In genomic region chr11:128726464-128727139, GRCh38 we compare ENCODE assay signal across 8 cellular contexts. TPM values are rescaled to one million over a fixed set of nuclear protein-coding genes. Genes with fewer than 3 reads are reported as not detected.
DNase-seq lines count a peak whose midpoint lies in the region; ATAC-seq and TF ChIP-seq lines count a peak whose summit lies in the region.

No MANE protein-coding gene starts in this region.

- intact Hi-C loops in CD8-positive, alpha-beta T cell (cut with DNase I, micrococcal nuclease), result loop anchor here (2.0 to 10.0 kb wide), 2 partner anchors 32 to 202 kb away; partner anchors contain the start of gene FLI1 (in 1 of the 2)
- intact Hi-C loops in activated T-helper 2 cell treated with anti-CD3 and anti-CD28 coated beads, Interferon-gamma antibody, Interleukin-2, Interleukin-4, amounts not matched to agents 10 μg/mL and 5 μg/mL and 100 μg/mL, durations not matched to agents 14 hours and 24 hours and 36 hours (cut with micrococcal nuclease), result no loop called here
- intact Hi-C loops in gastrocnemius medialis (cut with DNase I; ENCODE audit: low total_unique reads), result no loop called here

- no peaks in the 10 kb centered on the region for H3K27me3 ChIP-seq in CD8-positive, alpha-beta T cell (ENCODE audit: insufficient read depth, low read length)
- no peaks in the 10 kb centered on the region for H3K27me3 ChIP-seq in gastrocnemius medialis
- no peaks in the 10 kb centered on the region for H3K27me3 ChIP-seq in MG63

- POLR2A ChIA-PET in CD8-positive, alpha-beta T cell (lab: Charles Lee), result interaction anchor here (1.0 to 4.9 kb wide), 9 partner anchors 7 to 208 kb away, joined by 3 to 50 read pairs (median 3); partner anchors contain the start of gene FLI1

- no peaks in the 10 kb centered on the region for H3K36me3 ChIP-seq in CD8-positive, alpha-beta T cell (ENCODE audit: insufficient read depth, low read length)
- H3K36me3 ChIP-seq in gastrocnemius medialis, result no peaks in the 10 kb centered on the region
- H3K36me3 ChIP-seq in MG63, result no peaks in the 10 kb centered on the region

- no peaks in the 10 kb centered on the region for H3K27me3 Mint-ChIP-seq in CD8-positive, alpha-beta T cell (ENCODE audit: low read depth)
- H3K27me3 Mint-ChIP-seq in IgD-negative memory B cell (no peaks in the 10 kb centered on the region), glutamatergic neuron (ENCODE audit: unreplicated experiment) (peaks cover 6% of the 10 kb centered on the region)
- H3K27me3 Mint-ChIP-seq in activated T-helper 2 cell treated with anti-CD3 and anti-CD28 coated beads, Interferon-gamma antibody, Interleukin-2, Interleukin-4, amounts not matched to agents 10 μg/mL and 5 μg/mL and 100 μg/mL, durations not matched to agents 14 hours and 24 hours and 36 hours (ENCODE audit: low read depth), result no peaks in the 10 kb centered on the region

- TF ChIP-seq CTCF in CD8-positive, alpha-beta T cell (IDR thresholded peaks at IDR 0.05), result no peak
- TF ChIP-seq CTCF in gastrocnemius medialis (IDR thresholded peaks at IDR 0.05 in 4 of 5, conservative IDR thresholded peaks at IDR 0.05 in 1 of 5) (no peak), glutamatergic neuron (IDR thresholded peaks at IDR 0.05; ENCODE audit: partially characterized antibody, unreplicated experiment) (no peak)

- peaks cover 99% of the 10 kb centered on the region for H3K4me1 ChIP-seq in CD8-positive, alpha-beta T cell (ENCODE audit: insufficient read depth, low read length)
- peaks cover 10 to 30% of the 10 kb centered on the region in 2 donors for H3K4me1 ChIP-seq in gastrocnemius medialis

- no peak overlapping the region for H3K27ac ChIP-seq in CD8-positive, alpha-beta T cell (ENCODE audit: low read depth, low read length)
- peak overlapping the region in 3 of 4 donors; percentile 10 to 49 (median 48) for H3K27ac ChIP-seq in gastrocnemius medialis

- H3K36me3 Mint-ChIP-seq in CD8-positive, alpha-beta T cell, result peaks cover 14% of the 10 kb centered on the region
- H3K36me3 Mint-ChIP-seq in IgD-negative memory B cell (peaks cover 6% of the 10 kb centered on the region), glutamatergic neuron (ENCODE audit: unreplicated experiment) (no peaks in the 10 kb centered on the region)
- peaks cover 32% of the 10 kb centered on the region for H3K36me3 Mint-ChIP-seq in activated T-helper 2 cell treated with anti-CD3 and anti-CD28 coated beads, Interferon-gamma antibody, Interleukin-2, Interleukin-4, amounts not matched to agents 10 μg/mL and 5 μg/mL and 100 μg/mL, durations not matched to agents 14 hours and 24 hours and 36 hours (ENCODE audit: low read depth)

- TF ChIP-seq POLR2A in gastrocnemius medialis (IDR thresholded peaks at IDR 0.05), result no peak

- CTCF ChIA-PET in CD8-positive, alpha-beta T cell (lab: Charles Lee), result interaction anchor here (0.9 to 4.5 kb wide), 12 partner anchors 9 to 554 kb away, joined by 3 to 19 read pairs (median 4); no protein-coding TSS in a partner anchor

- in situ Hi-C loops in gastrocnemius medialis (cut with MboI; ENCODE audit: low sequenced_read_pairs in 4 of 4), result no loop called here

- H3K9me3 Mint-ChIP-seq in CD8-positive, alpha-beta T cell, result no peaks in the 10 kb centered on the region
- H3K9me3 Mint-ChIP-seq in IgD-negative memory B cell (peaks cover 0 to 2% (median 0%) of the 10 kb centered on the region in 3 donors), glutamatergic neuron (ENCODE audit: unreplicated experiment) (peaks cover 2% of the 10 kb centered on the region)
- no peaks in the 10 kb centered on the region for H3K9me3 Mint-ChIP-seq in activated T-helper 2 cell treated with anti-CD3 and anti-CD28 coated beads, Interferon-gamma antibody, Interleukin-2, Interleukin-4, amounts not matched to agents 10 μg/mL and 5 μg/mL and 100 μg/mL, durations not matched to agents 14 hours and 24 hours and 36 hours

- peak; percentile 69 for ATAC-seq in CD8-positive, alpha-beta T cell
- ATAC-seq in GM21367 (IDR thresholded peaks at IDR 0.05; ENCODE audit: unreplicated experiment), result peak; percentile 41
- ATAC-seq in gastrocnemius medialis, result no peak

- peak overlapping the region; percentile 87 for H3K4me3 Mint-ChIP-seq in CD8-positive, alpha-beta T cell
- H3K4me3 Mint-ChIP-seq in IgD-negative memory B cell, result peak overlapping the region; percentile 82 to 92 (median 88)
- no peak overlapping the region for H3K4me3 Mint-ChIP-seq in activated T-helper 2 cell treated with anti-CD3 and anti-CD28 coated beads, Interferon-gamma antibody, Interleukin-2, Interleukin-4, amounts not matched to agents 10 μg/mL and 5 μg/mL and 100 μg/mL, durations not matched to agents 14 hours and 24 hours and 36 hours (ENCODE audit: low read depth)
- H3K4me3 Mint-ChIP-seq in glutamatergic neuron (ENCODE audit: unreplicated experiment), result no peak overlapping the region

- peak overlapping the region; percentile 89 for H3K27ac Mint-ChIP-seq in CD8-positive, alpha-beta T cell
- H3K27ac Mint-ChIP-seq in IgD-negative memory B cell, result peak overlapping the region; percentile 94 to 99 (median 98)
- H3K27ac Mint-ChIP-seq in activated T-helper 2 cell treated with anti-CD3 and anti-CD28 coated beads, Interferon-gamma antibody, Interleukin-2, Interleukin-4, amounts not matched to agents 10 μg/mL and 5 μg/mL and 100 μg/mL, durations not matched to agents 14 hours and 24 hours and 36 hours, result peak overlapping the region; percentile 62
- no peak overlapping the region for H3K27ac Mint-ChIP-seq in glutamatergic neuron (ENCODE audit: unreplicated experiment)

- no peaks in the 10 kb centered on the region for H3K9me3 ChIP-seq in CD8-positive, alpha-beta T cell (ENCODE audit: low read length)
- H3K9me3 ChIP-seq in gastrocnemius medialis (no peaks in the 10 kb centered on the region), MG63 (no peaks in the 10 kb centered on the region)

- H3K4me1 Mint-ChIP-seq in CD8-positive, alpha-beta T cell (ENCODE audit: low read depth), result peaks cover 98% of the 10 kb centered on the region
- H3K4me1 Mint-ChIP-seq in IgD-negative memory B cell, result peaks cover 71 to 93% (median 74%) of the 10 kb centered on the region in 3 donors
- peaks cover 86% of the 10 kb centered on the region for H3K4me1 Mint-ChIP-seq in activated T-helper 2 cell treated with anti-CD3 and anti-CD28 coated beads, Interferon-gamma antibody, Interleukin-2, Interleukin-4, amounts not matched to agents 10 μg/mL and 5 μg/mL and 100 μg/mL, durations not matched to agents 14 hours and 24 hours and 36 hours (ENCODE audit: low read depth)
- peaks cover 3% of the 10 kb centered on the region for H3K4me1 Mint-ChIP-seq in glutamatergic neuron (ENCODE audit: low read depth, unreplicated experiment)

- H3K4me3 ChIP-seq in CD8-positive, alpha-beta T cell (ENCODE audit: low read depth, low read length), result peak overlapping the region; percentile 7
- H3K4me3 ChIP-seq in gastrocnemius medialis, result no peak overlapping the region
- H3K4me3 ChIP-seq in MG63, result no peak overlapping the region

- peak in 5 of 7 experiments; percentile 51 to 78 (median 63) for DNase-seq in CD8-positive, alpha-beta T cell
- DNase-seq in activated T-helper 2 cell treated with anti-CD3 and anti-CD28 coated beads, Interferon-gamma antibody, Interleukin-2, Interleukin-4, amounts not matched to agents 10 μg/mL and 5 μg/mL and 100 μg/mL, durations not matched to agents 14 hours and 24 hours and 36 hours (ENCODE audit: low spot score), result no peak
- DNase-seq in gastrocnemius medialis (peak; percentile 20 to 36), NCI-H1417 (lab: John Stamatoyannopoulos, UW) (no peak), glutamatergic neuron (no peak), MG63 (no peak)

RNA-seq across cellular contexts. Expression of gene FLI1, which starts 32.7 kb away (rescaled TPM):
- 10 to 100 TPM; 35.6 to 37.3 TPM for total RNA-seq in CD8-positive, alpha-beta T cell
- polyA plus RNA-seq in IgD-negative memory B cell, result 113 TPM
- 38.1 and 38.3 TPM in 2 replicates for total RNA-seq in activated T-helper 2 cell treated with anti-CD3 and anti-CD28 coated beads, Interferon-gamma antibody, Interleukin-2, Interleukin-4, amounts not matched to agents 10 μg/mL and 5 μg/mL and 100 μg/mL, durations not matched to agents 14 hours and 24 hours and 36 hours
- total RNA-seq in gastrocnemius medialis (10 to 100 TPM in 2 of 4 donors, 1 to 10 TPM in 2; 8.4 to 16.5 (median 10.1) TPM), glutamatergic neuron (ENCODE audit: unreplicated experiment) (not detected)
- 6.1 and 6.4 TPM in 2 replicates for total RNA-seq in MG63 (2014; rRNA removed; shearing (Covaris generic); ENCODE audit: low replicate concordance)

Comparison
In these comparisons a context has a peak if more than half of its experiments do, and no peak if none do; other contexts are left out.
1. ATAC-seq: peak in CD8-positive, alpha-beta T cell (single experiment) and GM21367 (single experiment); none in gastrocnemius medialis (0 of 2).
2. DNase-seq: peak in CD8-positive, alpha-beta T cell (5 of 7) and gastrocnemius medialis (2 of 2); none in activated T-helper 2 cell treated with anti-CD3 and anti-CD28 coated beads, Interferon-gamma antibody, Interleukin-2, Interleukin-4, amounts not matched to agents 10 μg/mL and 5 μg/mL and 100 μg/mL, durations not matched to agents 14 hours and 24 hours and 36 hours (single experiment), NCI-H1417 (0 of 3), glutamatergic neuron (single experiment) and MG63 (single experiment).
3. H3K4me3 Mint-ChIP-seq: peak in CD8-positive, alpha-beta T cell (single experiment) and IgD-negative memory B cell (4 of 4); none in activated T-helper 2 cell treated with anti-CD3 and anti-CD28 coated beads, Interferon-gamma antibody, Interleukin-2, Interleukin-4, amounts not matched to agents 10 μg/mL and 5 μg/mL and 100 μg/mL, durations not matched to agents 14 hours and 24 hours and 36 hours (single experiment) and glutamatergic neuron (single experiment).
4. intact Hi-C loops: an anchor here in CD8-positive, alpha-beta T cell (2.0 to 10.0 kb wide); none called in activated T-helper 2 cell treated with anti-CD3 and anti-CD28 coated beads, Interferon-gamma antibody, Interleukin-2, Interleukin-4, amounts not matched to agents 10 μg/mL and 5 μg/mL and 100 μg/mL, durations not matched to agents 14 hours and 24 hours and 36 hours and gastrocnemius medialis.